In genomic region chr20:47354710-47355488, GRCh38 we compare ENCODE assay signal across 8 cellular contexts. TPM values are rescaled to one million over a fixed set of nuclear protein-coding genes. Genes with fewer than 3 reads are reported as not detected.
DNase-seq lines count a peak whose midpoint lies in the region; ATAC-seq and TF ChIP-seq lines count a peak whose summit lies in the region.

No MANE protein-coding gene starts in this region.

- H3K9me3 ChIP-seq in HUES64 (ENCODE audit: insufficient read depth, low read depth, low read length) (no peaks in the 10 kb centered on the region), ascending aorta (no peaks in the 10 kb centered on the region), lower lobe of right lung (no peaks in the 10 kb centered on the region)

- intact Hi-C loops in ascending aorta (cut with DNase I) (no loop called here), lower lobe of right lung (cut with DNase I) (no loop called here)

- peaks cover 97% of the 10 kb centered on the region for H3K4me1 ChIP-seq in HUES64 (ENCODE audit: insufficient read depth, low read length)
- H3K4me1 ChIP-seq in ascending aorta: peaks cover 47 to 95% of the 10 kb centered on the region in 2 donors
- peaks cover 100% of the 10 kb centered on the region for H3K4me1 ChIP-seq in lower lobe of right lung

- no peaks in the 10 kb centered on the region for H3K27me3 ChIP-seq in HUES64 (ENCODE audit: insufficient read depth, low read length)
- no peaks in the 10 kb centered on the region for H3K27me3 ChIP-seq in ascending aorta
- no peaks in the 10 kb centered on the region for H3K27me3 ChIP-seq in lower lobe of right lung (ENCODE audit: low read depth)

- DNase-seq in AG09309 (ENCODE audit: low read depth) (no peak), ascending aorta (ENCODE audit: low spot score in 2 of 2) (no peak), lower lobe of right lung (no peak), kidney tubule cell (ENCODE audit: low spot score) (no peak), ecto neural progenitor cell (ENCODE audit: low spot score) (no peak)

- peak overlapping the region; percentile 72 for H3K9ac ChIP-seq in HUES64 (ENCODE audit: low read depth, low read length)

- H3K36me3 ChIP-seq in HUES64 (ENCODE audit: insufficient read depth, low read length) (peaks cover 5% of the 10 kb centered on the region; the same call in 1 of the 2 replicates), ascending aorta (no peaks in the 10 kb centered on the region), lower lobe of right lung (no peaks in the 10 kb centered on the region)

- 82% methylated on average over 4 of the region's 4 CpGs for WGBS in HUES64

- no peak for ATAC-seq in lower lobe of right lung
- ATAC-seq in HG02610 (IDR thresholded peaks at IDR 0.05; ENCODE audit: unreplicated experiment): no peak
- no peak for ATAC-seq in GM21529 (IDR thresholded peaks at IDR 0.05; ENCODE audit: unreplicated experiment)

- TF ChIP-seq CTCF in AG09309 (IDR thresholded peaks at IDR 0.05; ENCODE audit: control insufficient read depth, insufficient read depth, low read depth, low read length, missing control alignments): no peak
- no peak for TF ChIP-seq CTCF in ascending aorta (IDR thresholded peaks at IDR 0.05)
- no peak for TF ChIP-seq CTCF in lower lobe of right lung (IDR thresholded peaks at IDR 0.05)

- H3K27ac ChIP-seq in HUES64 (ENCODE audit: low read depth, low read length): peak overlapping the region; percentile 99
- peak overlapping the region; percentile 95 to 99 for H3K27ac ChIP-seq in ascending aorta
- peak overlapping the region; percentile 99 for H3K27ac ChIP-seq in lower lobe of right lung

- H3K4me3 ChIP-seq in AG09309 (ENCODE audit: control insufficient read depth, low read depth, low read length) (peak overlapping the region; percentile 13), HUES64 (ENCODE audit: low read length) (peak overlapping the region; percentile 35; the same call in 1 of the 2 replicates), ascending aorta (peak overlapping the region in 1 of 2 donors; percentile 7), lower lobe of right lung (peak overlapping the region; percentile 43)

RNA-seq across cellular contexts. Expression of gene ZMYND8, which starts 1.6 kb away (rescaled TPM):
- polyA plus RNA-seq in HUES64 (2013, experiment 1 of 2): 61.7 TPM
- 67.8 TPM for polyA plus RNA-seq in HUES64 (2013, experiment 2 of 2)
- 23.2 TPM for total RNA-seq in ascending aorta
- 57.6 TPM for total RNA-seq in lower lobe of right lung
